Comparison of ENCODE assay signal across 18 cellular contexts in genomic region chr15:95160316-95160715, GRCh38.
A peak's percentile ranks its signal among the peaks of the same experiment; 100 is the strongest.
DNase-seq lines count a peak whose midpoint lies in the region; ATAC-seq, FAIRE-seq and TF ChIP-seq lines count a peak whose summit lies in the region.
"Had no signal": no experiment of that assay in that cellular context is flagged by ENCODE, and none has a peak within 500 bp of the region (broad histone marks: within the 10 kb centered on the region; RNA-seq: fewer than 3 reads in every experiment).

No MANE protein-coding gene starts in this region.

- no peak overlapping the region for H3K4ac ChIP-seq in H1 (replicated peaks; ENCODE audit: insufficient read length, low read depth, low read length)

- no peak overlapping the region for H4K8ac ChIP-seq in H1 (ENCODE audit: extremely low read depth, insufficient read depth, low read length)

- H4K5ac ChIP-seq in H1 (ENCODE audit: insufficient read length, low read depth, low read length), result no peak overlapping the region

- no peaks in the 10 kb centered on the region for H3K9me2 ChIP-seq in GM23248 (ENCODE audit: insufficient read depth)

- TF ChIP-seq CTCF in H1 (IDR thresholded peaks at IDR 0.05; ENCODE audit: control extremely low read depth in 1 of 3, insufficient read depth in 1 of 3, low read depth in 1 of 3, low read length in 3 of 3) (no peak), neural progenitor cell (IDR thresholded peaks at IDR 0.05) (no peak)

- no peaks in the 10 kb centered on the region for H3K79me2 ChIP-seq in H1 (ENCODE audit: control insufficient read depth in 1 of 2, insufficient read depth in 2 of 2, low read length in 2 of 2)
- H3K79me2 ChIP-seq in neural progenitor cell (ENCODE audit: low read depth), result no peaks in the 10 kb centered on the region
- H3K79me2 ChIP-seq in GM23248 (ENCODE audit: insufficient read depth), result no peaks in the 10 kb centered on the region

- 88% methylated on average over 4 of the region's 4 CpGs; no CpG with 5 or more reads in 1 of the 2 experiments for WGBS in H1 (ENCODE audit: extremely low coverage in 1 of 2, insufficient coverage in 1 of 2, insufficient read length in 1 of 2, insufficient replicate concordance in 2 of 2, low coverage in 1 of 2, low lambda C conversion rate in 2 of 2, missing lambda C conversion rate in 1 of 2), 2 experiments
- 87% methylated on average over 4 of the region's 4 CpGs for WGBS in GM23248 (ENCODE audit: low coverage in 1 of 2, low lambda C conversion rate in 2 of 2, missing lambda C conversion rate in 2 of 2), 2 experiments

- no peaks in the 10 kb centered on the region for H3K23me2 ChIP-seq in H1 (ENCODE audit: low read depth, low read length)

- H2AFZ ChIP-seq in H1 (ENCODE audit: low read length) (peak overlapping the region; percentile 43; the same call in 1 of the 2 replicates), neural progenitor cell (replicated peaks) (peak overlapping the region; percentile 83), GM23248 (no peak overlapping the region)

- POLR2A ChIA-PET in H1 (lab: Charles Lee; ENCODE audit: partially characterized antibody), result no interaction called here
- POLR2A ChIA-PET in CD8-positive, alpha-beta memory T cell (lab: Charles Lee), result no interaction called here

- no peak for DNase-seq in H1 (ENCODE audit: low read depth in 1 of 2, low spot score in 2 of 2)
- no peak for DNase-seq in neural progenitor cell (ENCODE audit: low spot score)
- no peak for DNase-seq in GM23248
- no peak for DNase-seq in CD8-positive, alpha-beta memory T cell
- DNase-seq: Calu3; CD4-positive, alpha-beta T cell; COR-L47; DMS53; DMS79 treated with DMSO at 0.1 percent for 48 hours; GF-D8; GOT3; H7; HCEC 1CT had no signal

- no peak overlapping the region for H2BK20ac ChIP-seq in H1 (ENCODE audit: low read length)

- no peak overlapping the region for H2BK5ac ChIP-seq in H1 (ENCODE audit: low read depth, low read length)

- CTCF ChIA-PET in H1 (lab: Charles Lee; ENCODE audit: partially characterized antibody), result no interaction called here
- CTCF ChIA-PET in CD8-positive, alpha-beta memory T cell (lab: Charles Lee), result no interaction called here

- H3K36me3 ChIP-seq in BLaER1 (no peaks in the 10 kb centered on the region), H1 (ENCODE audit: control insufficient read depth in 2 of 4, insufficient read depth in 4 of 4, low read length in 3 of 4) (no peaks in the 10 kb centered on the region), neural progenitor cell (no peaks in the 10 kb centered on the region), GM23248 (ENCODE audit: low read depth) (no peaks in the 10 kb centered on the region)
- H3K36me3 ChIP-seq in BLaER1 treated with 17β-estradiol and CSF1 and Interleukin-3, amounts not matched to agents 10 nM and 100 nM, result no peaks in the 10 kb centered on the region
- no peaks in the 10 kb centered on the region for H3K36me3 ChIP-seq in CD8-positive, alpha-beta memory T cell (ENCODE audit: insufficient read depth, low read length)

- no peak overlapping the region for H3K27ac Mint-ChIP-seq in neural progenitor cell
- H3K27ac Mint-ChIP-seq in CD8-positive, alpha-beta memory T cell, result no peak overlapping the region
- H3K27ac Mint-ChIP-seq: CD14-positive monocyte; CD4-positive, alpha-beta T cell had no signal

- H2BK120ac ChIP-seq in H1 (replicated peaks; ENCODE audit: low read depth, low read length), result no peak overlapping the region

- in situ Hi-C loops in GM23248 (cut with MboI), result no loop called here

- no peak for ATAC-seq in HG03460 (IDR thresholded peaks at IDR 0.05; ENCODE audit: unreplicated experiment)

- H3K27ac ChIP-seq in BLaER1 (no peak overlapping the region), H1 (ENCODE audit: low read depth, low read length) (no peak overlapping the region), neural progenitor cell (no peak overlapping the region), GM23248 (no peak overlapping the region)
- H3K27ac ChIP-seq in BLaER1 treated with 17β-estradiol and CSF1 and Interleukin-3, amounts not matched to agents 10 nM and 100 nM, result no peak overlapping the region
- H3K27ac ChIP-seq in CD8-positive, alpha-beta memory T cell (ENCODE audit: low read depth, low read length), result no peak overlapping the region

- peaks cover 8% of the 10 kb centered on the region for H3K4me1 ChIP-seq in BLaER1
- H3K4me1 ChIP-seq in BLaER1 treated with 17β-estradiol and CSF1 and Interleukin-3, amounts not matched to agents 10 nM and 100 nM, result peaks cover 0 to 8% (median 5%) of the 10 kb centered on the region in 10 experiments; a peak in 11 of 20 replicates
- no peaks in the 10 kb centered on the region for H3K4me1 ChIP-seq in H1 (replicated peaks in 1 of 4; ENCODE audit: control insufficient read depth in 3 of 4, insufficient read depth in 4 of 4, low read length in 3 of 4)
- H3K4me1 ChIP-seq in neural progenitor cell, result no peaks in the 10 kb centered on the region
- H3K4me1 ChIP-seq in GM23248 (ENCODE audit: insufficient read depth), result peaks cover 26% of the 10 kb centered on the region
- no peaks in the 10 kb centered on the region for H3K4me1 ChIP-seq in CD8-positive, alpha-beta memory T cell (ENCODE audit: insufficient read depth, low read length)

- H3K79me1 ChIP-seq in H1 (ENCODE audit: low read depth, low read length), result no peaks in the 10 kb centered on the region

- peaks cover 3% of the 10 kb centered on the region for H3K9me3 Mint-ChIP-seq in neural progenitor cell
- H3K9me3 Mint-ChIP-seq in CD8-positive, alpha-beta memory T cell, result peaks cover 0 to 8% (median 2%) of the 10 kb centered on the region in 5 donors

- H3F3A ChIP-seq in neural progenitor cell (ENCODE audit: low read depth), result no peaks in the 10 kb centered on the region
- H3F3A ChIP-seq in GM23248 (ENCODE audit: insufficient read depth), result peaks cover 28% of the 10 kb centered on the region

- no peaks in the 10 kb centered on the region for H3K36me3 Mint-ChIP-seq in neural progenitor cell
- H3K36me3 Mint-ChIP-seq in CD8-positive, alpha-beta memory T cell, result no peaks in the 10 kb centered on the region
- H3K36me3 Mint-ChIP-seq: CD14-positive monocyte had no signal

- H2BK12ac ChIP-seq in H1 (ENCODE audit: low read depth, low read length), result no peak overlapping the region

- H3K4me3 Mint-ChIP-seq in neural progenitor cell, result no peak overlapping the region
- H3K4me3 Mint-ChIP-seq in CD8-positive, alpha-beta memory T cell, result no peak overlapping the region
- H3K4me3 Mint-ChIP-seq: CD4-positive, alpha-beta T cell had no signal

- no peak overlapping the region for H3K56ac ChIP-seq in H1 (replicated peaks; ENCODE audit: insufficient read length, low read depth, low read length)

- H4K91ac ChIP-seq in H1 (replicated peaks; ENCODE audit: insufficient read length, low read length), result no peak overlapping the region

- no peak for FAIRE-seq in H1 (lab: Jason Lieb, UNC)
- FAIRE-seq: GM12892 had no signal

- H3K14ac ChIP-seq in H1 (ENCODE audit: insufficient read length), result no peak overlapping the region

- no peak for TF ChIP-seq RAD21 in H1 (IDR thresholded peaks at IDR 0.05 in 1 of 2, conservative IDR thresholded peaks at IDR 0.05 in 1 of 2; ENCODE audit: low read depth in 2 of 2, low read length in 2 of 2)

- H3K27me3 ChIP-seq in BLaER1 (no peaks in the 10 kb centered on the region), H1 (replicated peaks in 1 of 4; ENCODE audit: control insufficient read depth in 3 of 4, extremely low read depth in 1 of 4, insufficient read depth in 3 of 4, low read length in 3 of 4) (no peaks in the 10 kb centered on the region), neural progenitor cell (no peaks in the 10 kb centered on the region), GM23248 (replicated peaks; ENCODE audit: insufficient read depth) (no peaks in the 10 kb centered on the region)
- H3K27me3 ChIP-seq in BLaER1 treated with 17β-estradiol and CSF1 and Interleukin-3, amounts not matched to agents 10 nM and 100 nM, result no peaks in the 10 kb centered on the region
- H3K27me3 ChIP-seq in CD8-positive, alpha-beta memory T cell (ENCODE audit: insufficient read depth, low read length, poor library complexity, severe bottlenecking), result no peaks in the 10 kb centered on the region

- peaks cover 4% of the 10 kb centered on the region for H3K27me3 Mint-ChIP-seq in neural progenitor cell (ENCODE audit: insufficient read depth, low read depth)
- H3K27me3 Mint-ChIP-seq in CD8-positive, alpha-beta memory T cell, result no peaks in the 10 kb centered on the region
- H3K27me3 Mint-ChIP-seq: CD4-positive, alpha-beta T cell had no signal

- no peak for TF ChIP-seq EP300 in H1 (IDR thresholded peaks at IDR 0.05; ENCODE audit: borderline replicate concordance in 1 of 2, low read depth in 2 of 2, low read length in 2 of 2)

- H3K9ac ChIP-seq in BLaER1 (no peak overlapping the region), H1 (replicated peaks in 1 of 4; ENCODE audit: extremely low read depth in 1 of 4, low read depth in 3 of 4, low read length in 3 of 4) (no peak overlapping the region), neural progenitor cell (no peak overlapping the region), GM23248 (no peak overlapping the region)
- H3K9ac ChIP-seq in BLaER1 treated with 17β-estradiol and CSF1 and Interleukin-3, amounts not matched to agents 10 nM and 100 nM, result no peak overlapping the region

- H3K4me3 ChIP-seq in BLaER1, result no peak overlapping the region
- no peak overlapping the region for H3K4me3 ChIP-seq in BLaER1 treated with 17β-estradiol and CSF1 and Interleukin-3, amounts not matched to agents 10 nM and 100 nM
- no peak overlapping the region for H3K4me3 ChIP-seq in H1 (ENCODE audit: extremely low read depth in 1 of 4, insufficient read depth in 2 of 4, low read depth in 3 of 4, low read length in 4 of 4)
- H3K4me3 ChIP-seq in neural progenitor cell, result no peak overlapping the region
- H3K4me3 ChIP-seq in GM23248, result no peak overlapping the region
- H3K4me3 ChIP-seq in CD8-positive, alpha-beta memory T cell (ENCODE audit: low read length), result no peak overlapping the region

- no peak overlapping the region for H2AK5ac ChIP-seq in H1 (ENCODE audit: low read depth, low read length)

- no peak overlapping the region for H3K18ac ChIP-seq in H1 (ENCODE audit: extremely low read depth, low read length)

- H2BK15ac ChIP-seq in H1 (ENCODE audit: low read length), result no peak overlapping the region

- H3K4me2 ChIP-seq in BLaER1, result peak overlapping the region; percentile 38
- H3K4me2 ChIP-seq in BLaER1 treated with 17β-estradiol and CSF1 and Interleukin-3, amounts not matched to agents 10 nM and 100 nM, result peak overlapping the region in 7 of 11 experiments; percentile 22 to 61 (median 34); a peak in 11 of 22 replicates
- no peak overlapping the region for H3K4me2 ChIP-seq in H1 (ENCODE audit: insufficient read depth in 1 of 2, low read depth in 2 of 2, low read length in 2 of 2)
- no peak overlapping the region for H3K4me2 ChIP-seq in neural progenitor cell
- H3K4me2 ChIP-seq in GM23248 (ENCODE audit: unreplicated experiment), result no peak overlapping the region

- H3K9me3 ChIP-seq in BLaER1 (peaks cover 6% of the 10 kb centered on the region; the same call in 1 of the 2 replicates), H1 (ENCODE audit: insufficient read depth in 2 of 2, low read depth in 1 of 2, low read length in 1 of 2) (no peaks in the 10 kb centered on the region), neural progenitor cell (ENCODE audit: low read depth) (no peaks in the 10 kb centered on the region), GM23248 (ENCODE audit: low read depth) (no peaks in the 10 kb centered on the region)
- peaks cover 6 to 15% (median 10%) of the 10 kb centered on the region in 11 experiments; a peak in 16 of 22 replicates for H3K9me3 ChIP-seq in BLaER1 treated with 17β-estradiol and CSF1 and Interleukin-3, amounts not matched to agents 10 nM and 100 nM (replicated peaks in 1 of 11)
- no peaks in the 10 kb centered on the region for H3K9me3 ChIP-seq in CD8-positive, alpha-beta memory T cell (ENCODE audit: low read length)

- H3K23ac ChIP-seq in H1 (ENCODE audit: insufficient read length), result no peak overlapping the region

- H3K4me1 Mint-ChIP-seq in neural progenitor cell, result peaks cover 2% of the 10 kb centered on the region
- H3K4me1 Mint-ChIP-seq in CD8-positive, alpha-beta memory T cell, result no peaks in the 10 kb centered on the region
- H3K4me1 Mint-ChIP-seq: CD14-positive monocyte had no signal

- H4K20me1 ChIP-seq in BLaER1, result no peaks in the 10 kb centered on the region
- no peaks in the 10 kb centered on the region for H4K20me1 ChIP-seq in BLaER1 treated with 17β-estradiol and CSF1 and Interleukin-3, amounts not matched to agents 10 nM and 100 nM
- H4K20me1 ChIP-seq in H1 (replicated peaks in 1 of 2; ENCODE audit: control insufficient read depth in 1 of 2, insufficient read depth in 2 of 2, low read length in 2 of 2), result no peaks in the 10 kb centered on the region
- no peaks in the 10 kb centered on the region for H4K20me1 ChIP-seq in neural progenitor cell (ENCODE audit: low read depth)
- no peaks in the 10 kb centered on the region for H4K20me1 ChIP-seq in GM23248 (ENCODE audit: insufficient read depth)

- no peak for TF ChIP-seq POLR2A in H1 (IDR thresholded peaks at IDR 0.05; ENCODE audit: control extremely low read depth in 1 of 2, low read depth in 2 of 2, low read length in 2 of 2)

Comparison
In these comparisons a context has a peak if more than half of its experiments do, and no peak if none do; other contexts are left out.
1. H3K4me2 ChIP-seq: peak in BLaER1 (single experiment) and BLaER1 treated with 17β-estradiol and CSF1 and Interleukin-3, amounts not matched to agents 10 nM and 100 nM (7 of 11); none in H1 (0 of 2), neural progenitor cell (single experiment) and GM23248 (single experiment).